Comparison of ENCODE assay signal across 1 cellular context in the genomic region with DNA sequence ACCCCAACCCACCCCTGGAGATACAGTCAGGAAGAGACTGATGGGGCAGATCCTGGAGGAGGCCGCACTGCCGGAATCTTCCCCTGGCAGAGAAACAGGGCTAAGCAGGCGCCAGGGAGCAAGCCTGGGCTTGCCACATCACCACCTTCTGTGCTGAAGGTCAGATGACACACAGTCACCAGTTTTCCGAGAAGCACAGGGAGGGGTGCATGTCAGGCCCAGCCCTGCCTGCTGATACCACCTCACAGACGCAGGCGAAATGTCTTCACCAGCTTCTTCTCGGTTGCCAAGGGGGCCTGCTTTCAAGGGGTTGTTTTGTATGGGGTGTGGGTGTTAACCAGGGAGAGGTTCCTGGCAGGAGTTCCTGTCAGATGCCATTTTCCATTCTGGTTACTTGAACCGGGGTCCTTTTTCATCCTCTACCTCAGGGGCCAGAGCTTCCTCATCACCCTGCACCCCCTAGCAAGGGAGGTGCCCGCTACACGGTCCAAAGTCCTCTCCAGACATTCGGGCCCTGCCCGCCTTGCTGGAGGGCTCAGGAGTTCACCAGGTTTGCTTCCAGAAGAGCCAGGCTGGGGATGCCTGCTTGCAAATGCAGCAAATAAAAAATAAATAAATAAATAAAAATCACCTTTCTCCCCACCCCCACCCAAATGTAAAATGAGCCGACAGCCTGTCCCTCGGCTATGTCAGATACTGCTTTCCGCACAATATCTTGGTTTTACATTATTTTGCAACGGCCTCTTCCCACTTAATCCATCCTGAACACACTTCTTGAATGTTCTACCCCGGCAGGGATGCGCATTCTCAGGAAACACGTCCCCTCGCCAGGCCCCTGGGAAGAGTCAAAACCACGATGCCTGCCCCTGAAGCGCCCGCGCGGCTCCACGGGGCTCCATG.
A peak's percentile ranks its signal among the peaks of the same experiment; 100 is the strongest.
TF ChIP-seq lines count a peak whose summit lies in the region.

No MANE protein-coding gene starts in this region.

TF ChIP-seq in GM12878, 131 proteins besides CTCF, POLR2A, EP300 and RAD21 (continued from another document):
- TF ChIP-seq, protein P1, sequence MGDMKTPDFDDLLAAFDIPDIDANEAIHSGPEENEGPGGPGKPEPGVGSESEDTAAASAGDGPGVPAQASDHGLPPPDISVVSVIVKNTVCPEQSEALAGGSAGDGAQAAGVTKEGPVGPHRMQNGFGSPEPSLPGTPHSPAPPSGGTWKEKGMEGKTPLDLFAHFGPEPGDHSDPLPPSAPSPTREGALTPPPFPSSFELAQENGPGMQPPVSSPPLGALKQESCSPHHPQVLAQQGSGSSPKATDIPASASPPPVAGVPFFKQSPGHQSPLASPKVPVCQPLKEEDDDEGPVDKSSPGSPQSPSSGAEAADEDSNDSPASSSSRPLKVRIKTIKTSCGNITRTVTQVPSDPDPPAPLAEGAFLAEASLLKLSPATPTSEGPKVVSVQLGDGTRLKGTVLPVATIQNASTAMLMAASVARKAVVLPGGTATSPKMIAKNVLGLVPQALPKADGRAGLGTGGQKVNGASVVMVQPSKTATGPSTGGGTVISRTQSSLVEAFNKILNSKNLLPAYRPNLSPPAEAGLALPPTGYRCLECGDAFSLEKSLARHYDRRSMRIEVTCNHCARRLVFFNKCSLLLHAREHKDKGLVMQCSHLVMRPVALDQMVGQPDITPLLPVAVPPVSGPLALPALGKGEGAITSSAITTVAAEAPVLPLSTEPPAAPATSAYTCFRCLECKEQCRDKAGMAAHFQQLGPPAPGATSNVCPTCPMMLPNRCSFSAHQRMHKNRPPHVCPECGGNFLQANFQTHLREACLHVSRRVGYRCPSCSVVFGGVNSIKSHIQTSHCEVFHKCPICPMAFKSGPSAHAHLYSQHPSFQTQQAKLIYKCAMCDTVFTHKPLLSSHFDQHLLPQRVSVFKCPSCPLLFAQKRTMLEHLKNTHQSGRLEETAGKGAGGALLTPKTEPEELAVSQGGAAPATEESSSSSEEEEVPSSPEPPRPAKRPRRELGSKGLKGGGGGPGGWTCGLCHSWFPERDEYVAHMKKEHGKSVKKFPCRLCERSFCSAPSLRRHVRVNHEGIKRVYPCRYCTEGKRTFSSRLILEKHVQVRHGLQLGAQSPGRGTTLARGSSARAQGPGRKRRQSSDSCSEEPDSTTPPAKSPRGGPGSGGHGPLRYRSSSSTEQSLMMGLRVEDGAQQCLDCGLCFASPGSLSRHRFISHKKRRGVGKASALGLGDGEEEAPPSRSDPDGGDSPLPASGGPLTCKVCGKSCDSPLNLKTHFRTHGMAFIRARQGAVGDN (IDR thresholded peaks at IDR 0.05): peak; percentile 97
- TF ChIP-seq SMARCA5 (IDR thresholded peaks at IDR 0.05): peak; percentile 32; the same call in 1 of the 2 replicates
- 0 out of 2 replicates have a peak, but pooled peaks have one; percentile 67 for TF ChIP-seq ZNF207 (IDR thresholded peaks at IDR 0.05; ENCODE audit: borderline replicate concordance)
- peak; percentile 60 for TF ChIP-seq PAX5 (IDR thresholded peaks at IDR 0.05; ENCODE audit: borderline replicate concordance, low read depth, low read length)
- no peak for TF ChIP-seq CREB1 (IDR thresholded peaks at IDR 0.05; ENCODE audit: low read depth)
- no peak; the same call in none of the 2 replicates for TF ChIP-seq CHD2 (IDR thresholded peaks at IDR 0.05; ENCODE audit: borderline replicate concordance, low read depth, low read length)
- 0 out of 2 replicates have a peak, but pooled peaks have one; percentile 12 for TF ChIP-seq RCOR1 (conservative IDR thresholded peaks at IDR 0.05; ENCODE audit: low read depth, low read length)
- TF ChIP-seq, protein P2, sequence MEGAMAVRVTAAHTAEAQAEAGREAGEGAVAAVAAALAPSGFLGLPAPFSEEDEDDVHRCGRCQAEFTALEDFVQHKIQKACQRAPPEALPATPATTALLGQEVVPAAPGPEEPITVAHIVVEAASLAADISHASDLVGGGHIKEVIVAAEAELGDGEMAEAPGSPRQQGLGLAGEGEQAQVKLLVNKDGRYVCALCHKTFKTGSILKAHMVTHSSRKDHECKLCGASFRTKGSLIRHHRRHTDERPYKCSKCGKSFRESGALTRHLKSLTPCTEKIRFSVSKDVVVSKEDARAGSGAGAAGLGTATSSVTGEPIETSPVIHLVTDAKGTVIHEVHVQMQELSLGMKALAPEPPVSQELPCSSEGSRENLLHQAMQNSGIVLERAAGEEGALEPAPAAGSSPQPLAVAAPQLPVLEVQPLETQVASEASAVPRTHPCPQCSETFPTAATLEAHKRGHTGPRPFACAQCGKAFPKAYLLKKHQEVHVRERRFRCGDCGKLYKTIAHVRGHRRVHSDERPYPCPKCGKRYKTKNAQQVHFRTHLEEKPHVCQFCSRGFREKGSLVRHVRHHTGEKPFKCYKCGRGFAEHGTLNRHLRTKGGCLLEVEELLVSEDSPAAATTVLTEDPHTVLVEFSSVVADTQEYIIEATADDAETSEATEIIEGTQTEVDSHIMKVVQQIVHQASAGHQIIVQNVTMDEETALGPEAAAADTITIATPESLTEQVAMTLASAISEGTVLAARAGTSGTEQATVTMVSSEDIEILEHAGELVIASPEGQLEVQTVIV (IDR thresholded peaks at IDR 0.05; ENCODE audit: borderline replicate concordance, partially characterized antibody): no peak
- peak; percentile 55; the same call in 1 of the 2 replicates for TF ChIP-seq TAF1 (IDR thresholded peaks at IDR 0.05; ENCODE audit: borderline replicate concordance, low read depth, low read length)
- peak; percentile 58 for TF ChIP-seq ATF7 (IDR thresholded peaks at IDR 0.05; ENCODE audit: low read depth)
- TF ChIP-seq, protein P3, sequence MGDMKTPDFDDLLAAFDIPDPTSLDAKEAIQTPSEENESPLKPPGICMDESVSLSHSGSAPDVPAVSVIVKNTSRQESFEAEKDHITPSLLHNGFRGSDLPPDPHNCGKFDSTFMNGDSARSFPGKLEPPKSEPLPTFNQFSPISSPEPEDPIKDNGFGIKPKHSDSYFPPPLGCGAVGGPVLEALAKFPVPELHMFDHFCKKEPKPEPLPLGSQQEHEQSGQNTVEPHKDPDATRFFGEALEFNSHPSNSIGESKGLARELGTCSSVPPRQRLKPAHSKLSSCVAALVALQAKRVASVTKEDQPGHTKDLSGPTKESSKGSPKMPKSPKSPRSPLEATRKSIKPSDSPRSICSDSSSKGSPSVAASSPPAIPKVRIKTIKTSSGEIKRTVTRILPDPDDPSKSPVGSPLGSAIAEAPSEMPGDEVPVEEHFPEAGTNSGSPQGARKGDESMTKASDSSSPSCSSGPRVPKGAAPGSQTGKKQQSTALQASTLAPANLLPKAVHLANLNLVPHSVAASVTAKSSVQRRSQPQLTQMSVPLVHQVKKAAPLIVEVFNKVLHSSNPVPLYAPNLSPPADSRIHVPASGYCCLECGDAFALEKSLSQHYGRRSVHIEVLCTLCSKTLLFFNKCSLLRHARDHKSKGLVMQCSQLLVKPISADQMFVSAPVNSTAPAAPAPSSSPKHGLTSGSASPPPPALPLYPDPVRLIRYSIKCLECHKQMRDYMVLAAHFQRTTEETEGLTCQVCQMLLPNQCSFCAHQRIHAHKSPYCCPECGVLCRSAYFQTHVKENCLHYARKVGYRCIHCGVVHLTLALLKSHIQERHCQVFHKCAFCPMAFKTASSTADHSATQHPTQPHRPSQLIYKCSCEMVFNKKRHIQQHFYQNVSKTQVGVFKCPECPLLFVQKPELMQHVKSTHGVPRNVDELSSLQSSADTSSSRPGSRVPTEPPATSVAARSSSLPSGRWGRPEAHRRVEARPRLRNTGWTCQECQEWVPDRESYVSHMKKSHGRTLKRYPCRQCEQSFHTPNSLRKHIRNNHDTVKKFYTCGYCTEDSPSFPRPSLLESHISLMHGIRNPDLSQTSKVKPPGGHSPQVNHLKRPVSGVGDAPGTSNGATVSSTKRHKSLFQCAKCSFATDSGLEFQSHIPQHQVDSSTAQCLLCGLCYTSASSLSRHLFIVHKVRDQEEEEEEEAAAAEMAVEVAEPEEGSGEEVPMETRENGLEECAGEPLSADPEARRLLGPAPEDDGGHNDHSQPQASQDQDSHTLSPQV (IDR thresholded peaks at IDR 0.05): 0 out of 2 replicates have a peak, but pooled peaks have one; percentile 30
- TF ChIP-seq IKZF2 (IDR thresholded peaks at IDR 0.05): peak; percentile 67 to 78; a peak in 3 of 4 replicates
- no peak for TF ChIP-seq KAT2A (conservative IDR thresholded peaks at IDR 0.05; ENCODE audit: control insufficient read depth, low read depth, low read length)
- TF ChIP-seq RUNX3 (IDR thresholded peaks at IDR 0.05; ENCODE audit: low read length): no peak
- 0 out of 2 replicates have a peak, but pooled peaks have one; percentile 45 for TF ChIP-seq TBL1XR1 (IDR thresholded peaks at IDR 0.05; ENCODE audit: low read depth, low read length)
- TF ChIP-seq BHLHE40 (IDR thresholded peaks at IDR 0.05; ENCODE audit: borderline replicate concordance in 1 of 2, low read depth in 2 of 2, low read length in 1 of 2): peak; percentile 46 to 80; a peak in 2 of 4 replicates
- TF ChIP-seq BACH1 (IDR thresholded peaks at IDR 0.05; ENCODE audit: borderline replicate concordance): peak; percentile 87
- TF ChIP-seq, protein P4, sequence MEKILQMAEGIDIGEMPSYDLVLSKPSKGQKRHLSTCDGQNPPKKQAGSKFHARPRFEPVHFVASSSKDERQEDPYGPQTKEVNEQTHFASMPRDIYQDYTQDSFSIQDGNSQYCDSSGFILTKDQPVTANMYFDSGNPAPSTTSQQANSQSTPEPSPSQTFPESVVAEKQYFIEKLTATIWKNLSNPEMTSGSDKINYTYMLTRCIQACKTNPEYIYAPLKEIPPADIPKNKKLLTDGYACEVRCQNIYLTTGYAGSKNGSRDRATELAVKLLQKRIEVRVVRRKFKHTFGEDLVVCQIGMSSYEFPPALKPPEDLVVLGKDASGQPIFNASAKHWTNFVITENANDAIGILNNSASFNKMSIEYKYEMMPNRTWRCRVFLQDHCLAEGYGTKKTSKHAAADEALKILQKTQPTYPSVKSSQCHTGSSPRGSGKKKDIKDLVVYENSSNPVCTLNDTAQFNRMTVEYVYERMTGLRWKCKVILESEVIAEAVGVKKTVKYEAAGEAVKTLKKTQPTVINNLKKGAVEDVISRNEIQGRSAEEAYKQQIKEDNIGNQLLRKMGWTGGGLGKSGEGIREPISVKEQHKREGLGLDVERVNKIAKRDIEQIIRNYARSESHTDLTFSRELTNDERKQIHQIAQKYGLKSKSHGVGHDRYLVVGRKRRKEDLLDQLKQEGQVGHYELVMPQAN (conservative IDR thresholded peaks at IDR 0.05): 0 out of 2 replicates have a peak, but pooled peaks have one; percentile 42
- TF ChIP-seq NR2F1 (conservative IDR thresholded peaks at IDR 0.05): peak; percentile 91
- TF ChIP-seq STAT3 (IDR thresholded peaks at IDR 0.05; ENCODE audit: low read depth, low read length): peak; percentile 91; the same call in 1 of the 2 replicates
- TF ChIP-seq, protein P5, sequence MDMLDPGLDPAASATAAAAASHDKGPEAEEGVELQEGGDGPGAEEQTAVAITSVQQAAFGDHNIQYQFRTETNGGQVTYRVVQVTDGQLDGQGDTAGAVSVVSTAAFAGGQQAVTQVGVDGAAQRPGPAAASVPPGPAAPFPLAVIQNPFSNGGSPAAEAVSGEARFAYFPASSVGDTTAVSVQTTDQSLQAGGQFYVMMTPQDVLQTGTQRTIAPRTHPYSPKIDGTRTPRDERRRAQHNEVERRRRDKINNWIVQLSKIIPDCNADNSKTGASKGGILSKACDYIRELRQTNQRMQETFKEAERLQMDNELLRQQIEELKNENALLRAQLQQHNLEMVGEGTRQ (IDR thresholded peaks at IDR 0.05; ENCODE audit: borderline replicate concordance, low read depth, low read length): peak; percentile 43
- no peak for TF ChIP-seq NFXL1 (IDR thresholded peaks at IDR 0.05; ENCODE audit: borderline replicate concordance)
- TF ChIP-seq IKZF1 (conservative IDR thresholded peaks at IDR 0.05): peak; percentile 64
- no peak for TF ChIP-seq TCF3 (IDR thresholded peaks at IDR 0.05; ENCODE audit: borderline replicate concordance, insufficient read depth, low read depth, low read length)
- TF ChIP-seq NBN (IDR thresholded peaks at IDR 0.05): peak; percentile 12; the same call in 1 of the 2 replicates
- peak; percentile 59; the same call in 1 of the 2 replicates for TF ChIP-seq LARP7 (IDR thresholded peaks at IDR 0.05)
- no peak for TF ChIP-seq ZZZ3 (IDR thresholded peaks at IDR 0.05; ENCODE audit: control insufficient read depth, insufficient read length, low read depth)
- TF ChIP-seq EZH2 (IDR thresholded peaks at IDR 0.05; ENCODE audit: borderline replicate concordance, control insufficient read depth, low read depth, low read length): no peak
- TF ChIP-seq SP1 (IDR thresholded peaks at IDR 0.05; ENCODE audit: low read depth, low read length): peak; percentile 54
- peak; percentile 53; the same call in 1 of the 2 replicates for TF ChIP-seq MYB (IDR thresholded peaks at IDR 0.05; ENCODE audit: borderline replicate concordance, low read depth, low read length)
- peak; percentile 19; the same call in 1 of the 2 replicates for TF ChIP-seq GATAD2B (conservative IDR thresholded peaks at IDR 0.05; ENCODE audit: low read depth)
